In genomic region chr12:90020006-90020405, GRCh38 we compare ENCODE assay signal across 19 cellular contexts.
DNase-seq lines count a peak whose midpoint lies in the region; TF ChIP-seq lines count a peak whose summit lies in the region.
"Had no signal": no experiment of that assay in that cellular context is flagged by ENCODE, and none has a peak within 500 bp of the region (broad histone marks: within the 10 kb centered on the region; RNA-seq: fewer than 3 reads in every experiment).

No MANE protein-coding gene starts in this region.

- H3K9ac ChIP-seq in GM23248, result no peak overlapping the region

- WGBS in GM23248 (ENCODE audit: low coverage in 1 of 2, low lambda C conversion rate in 2 of 2, missing lambda C conversion rate in 2 of 2), 2 experiments, result 12 to 23% methylated on average over 1 of the region's 1 CpG

- H3K9me2 ChIP-seq in GM23248 (ENCODE audit: insufficient read depth), result no peaks in the 10 kb centered on the region; the same call in 1 of the 2 replicates

- in situ Hi-C loops in GM23248 (cut with MboI), result no loop called here

- no peaks in the 10 kb centered on the region for H4K20me1 ChIP-seq in GM23248 (ENCODE audit: insufficient read depth)

- H3K27ac ChIP-seq in GM23248, result no peak overlapping the region

- no peaks in the 10 kb centered on the region for H3K36me3 ChIP-seq in GM23248 (ENCODE audit: low read depth)
- H3K36me3 ChIP-seq: MG63 had no signal

- H3K4me3 ChIP-seq in AG10803 (ENCODE audit: low read length) (no peak overlapping the region), GM23248 (no peak overlapping the region)
- H3K4me3 ChIP-seq: GM12878, MG63 had no signal

- peaks cover 14% of the 10 kb centered on the region for H3K4me1 ChIP-seq in GM23248 (ENCODE audit: insufficient read depth)

- H3K79me2 ChIP-seq in GM23248 (ENCODE audit: insufficient read depth), result no peaks in the 10 kb centered on the region

- no peak for TF ChIP-seq CTCF in AG10803 (conservative IDR thresholded peaks at IDR 0.05; ENCODE audit: low read length)

- H3F3A ChIP-seq in GM23248 (ENCODE audit: insufficient read depth), result no peaks in the 10 kb centered on the region

- no peaks in the 10 kb centered on the region for H3K27me3 ChIP-seq in GM23248 (replicated peaks; ENCODE audit: insufficient read depth)
- H3K27me3 ChIP-seq: MG63 had no signal

- DNase-seq in AG10803 (ENCODE audit: low read depth) (peak; percentile 81), GM23248 (peak; percentile 43), RPMI7951 (ENCODE audit: low read depth) (peak; percentile 75), fibroblast of peridontal ligament (ENCODE audit: extremely low read depth) (peak; percentile 67), SIG-M5 (lab: John Stamatoyannopoulos, UW) (no peak), NCI-H526 (lab: John Stamatoyannopoulos, UW) (no peak), A172 (ENCODE audit: low spot score) (no peak)
- DNase-seq: AML-193, DMS 273 treated with DMSO at 0.1 percent for 48 hours, EL, MG63, NCI-H1092 treated with DMSO at 0.1 percent for 48 hours, NCI-H146, NCI-H2029 treated with DMSO at 0.1 percent for 48 hours, NCI-H774, RPMI8226, SHP77 treated with DMSO at 0.1 percent for 48 hours, T-helper 1 cell had no signal

- H3K4me2 ChIP-seq in GM23248 (ENCODE audit: unreplicated experiment), result no peak overlapping the region

- H3K9me3 ChIP-seq in GM23248 (ENCODE audit: low read depth), result no peaks in the 10 kb centered on the region
- H3K9me3 ChIP-seq: MG63 had no signal

- no peak overlapping the region for H2AFZ ChIP-seq in GM23248

Comparison
In these comparisons a context has a peak if more than half of its experiments do, and no peak if none do; other contexts are left out.
1. DNase-seq: peak in AG10803 (single experiment), GM23248 (single experiment), RPMI7951 (single experiment) and fibroblast of peridontal ligament (single experiment); none in SIG-M5 (single experiment), NCI-H526 (0 of 2) and A172 (single experiment).